1 cellular context compared by ENCODE assay signal in the genomic region with DNA sequence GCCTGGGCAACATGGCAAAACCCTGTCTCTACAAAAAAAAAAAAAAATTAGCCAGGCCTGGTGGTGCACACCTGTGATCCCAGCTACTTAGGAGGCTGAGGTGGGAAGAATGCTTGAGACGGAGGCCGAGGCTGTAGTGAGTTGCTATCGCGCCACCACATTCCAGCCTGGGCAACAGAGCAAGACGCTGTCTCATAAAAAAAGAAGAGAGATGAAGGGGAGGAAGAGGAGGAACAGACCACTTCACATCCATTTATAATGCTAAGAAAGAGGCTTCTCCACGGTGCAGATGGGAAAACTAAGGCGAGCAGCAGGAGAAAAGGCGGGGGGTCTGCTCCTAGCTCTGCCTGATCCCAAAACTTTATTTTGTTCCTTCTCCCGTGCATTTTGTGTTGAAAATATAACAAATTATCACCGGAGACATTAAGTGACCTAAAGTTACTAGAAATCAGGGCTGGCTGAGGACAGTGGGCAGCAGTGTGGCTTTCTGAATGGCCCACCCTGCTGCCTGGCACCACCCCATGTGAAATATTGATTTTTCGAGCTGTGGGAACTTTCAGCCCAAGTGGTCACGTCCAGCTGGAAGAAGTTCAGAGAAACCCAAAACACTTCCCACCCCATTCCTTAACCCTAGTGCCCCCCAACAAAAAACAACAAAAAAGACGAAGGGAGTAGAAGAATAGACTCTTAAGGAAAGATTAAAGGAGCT.
TF ChIP-seq lines count a peak whose summit lies in the region.

No MANE protein-coding gene starts in this region.

TF ChIP-seq in H1, 55 proteins besides CTCF, POLR2A, EP300 and RAD21:
- no peak for TF ChIP-seq EZH2 (IDR thresholded peaks at IDR 0.05; ENCODE audit: low read depth, low read length, severe bottlenecking)
- no peak for TF ChIP-seq TEAD4 (IDR thresholded peaks at IDR 0.05; ENCODE audit: low read depth, low read length)
